8 cellular contexts compared by ENCODE assay signal in genomic region chr2:72147303-72147970, GRCh38. TPM values are rescaled to one million over a fixed set of nuclear protein-coding genes. Genes with fewer than 3 reads are reported as not detected.
DNase-seq lines count a peak whose midpoint lies in the region; ATAC-seq and TF ChIP-seq lines count a peak whose summit lies in the region.

TSS of gene CYP26B1 (minus strand) at chr2:72147862. CDS start at chr2:72147834, 28 bp downstream.

- TF ChIP-seq POLR2A in body of pancreas (IDR thresholded peaks at IDR 0.05), result no peak

- no peak within 1 kb of the TSS for H3K9ac ChIP-seq in HUES64 (ENCODE audit: low read depth, low read length)

- H3K27ac ChIP-seq in A673 (ENCODE audit: low read depth, low read length, poor library complexity, severe bottlenecking) (no peak within 1 kb of the TSS), HUES64 (ENCODE audit: low read depth, low read length) (no peak within 1 kb of the TSS), body of pancreas (no peak within 1 kb of the TSS)

- H3K9me3 ChIP-seq in A673 (ENCODE audit: low read depth, low read length, poor library complexity, severe bottlenecking) (no peaks in the 10 kb centered on the region), HUES64 (ENCODE audit: insufficient read depth, low read depth, low read length) (no peaks in the 10 kb centered on the region), body of pancreas (peaks cover 0 to 8% (median 0%) of the 10 kb centered on the region in 3 donors)

- H3K9me3 Mint-ChIP-seq in stimulated activated naive CD8-positive, alpha-beta T cell treated with anti-CD3 and anti-CD28 coated beads, Interleukin-15, amount 100 ng/mL, for 72 hours, result no peaks in the 10 kb centered on the region

- peak within 1 kb of the TSS; percentile 82 to 92 for H3K4me3 Mint-ChIP-seq in stimulated activated naive CD8-positive, alpha-beta T cell treated with anti-CD3 and anti-CD28 coated beads, Interleukin-15, amount 100 ng/mL, for 72 hours

- POLR2A ChIA-PET in A673 (lab: Charles Lee; ENCODE audit: low non-redundant PET), result no interaction called here

- H3K36me3 ChIP-seq in A673 (ENCODE audit: insufficient read depth, low read length, poor library complexity, severe bottlenecking) (no peaks in the 10 kb centered on the region), HUES64 (ENCODE audit: insufficient read depth, low read length) (no peaks in the 10 kb centered on the region), body of pancreas (replicated peaks in 1 of 2; ENCODE audit: insufficient read depth in 1 of 2, low read depth in 2 of 2) (no peaks in the 10 kb centered on the region)

- H3K4me1 ChIP-seq in A673 (ENCODE audit: insufficient read depth, low read length, poor library complexity, severe bottlenecking), result peaks cover 30% of the 10 kb centered on the region
- peaks cover 15% of the 10 kb centered on the region for H3K4me1 ChIP-seq in HUES64 (ENCODE audit: insufficient read depth, low read length)
- H3K4me1 ChIP-seq in body of pancreas, result peaks cover 61% of the 10 kb centered on the region

- TF ChIP-seq CTCF in A673 (conservative IDR thresholded peaks at IDR 0.05; ENCODE audit: low read depth, low read length), result no peak
- no peak for TF ChIP-seq CTCF in body of pancreas (IDR thresholded peaks at IDR 0.05)

- H3K27me3 Mint-ChIP-seq in stimulated activated naive CD8-positive, alpha-beta T cell treated with anti-CD3 and anti-CD28 coated beads, Interleukin-15, amount 100 ng/mL, for 72 hours, result peaks cover 100% of the 10 kb centered on the region

- H3K27me3 ChIP-seq in A673 (replicated peaks; ENCODE audit: insufficient read depth, low read depth, low read length, poor library complexity), result peaks cover 39% of the 10 kb centered on the region
- peaks cover 93% of the 10 kb centered on the region for H3K27me3 ChIP-seq in HUES64 (ENCODE audit: insufficient read depth, low read length)
- peaks cover 0 to 51% of the 10 kb centered on the region in 2 donors for H3K27me3 ChIP-seq in body of pancreas

- H3K4me1 Mint-ChIP-seq in stimulated activated naive CD8-positive, alpha-beta T cell treated with anti-CD3 and anti-CD28 coated beads, Interleukin-15, amount 100 ng/mL, for 72 hours, result peaks cover 64% of the 10 kb centered on the region

- no TSS peak for BruUV-seq in A673 (replicated peaks; lab: Mats Ljungman, UMichigan)

- intact Hi-C loops in A673 (cut with micrococcal nuclease; ENCODE audit: unreplicated experiment) (loop anchor here (5.0 to 10.0 kb wide), 3 partner anchors 345 to 533 kb away; no protein-coding TSS in a partner anchor), body of pancreas (cut with DNase I) (no loop called here), left colon (cut with DNase I, micrococcal nuclease) (loop anchor here in 1 of 2 donors (10.0 kb wide), 1 partner anchor 593 kb away; no protein-coding TSS in a partner anchor)

- peak within 1 kb of the TSS; percentile 60 for H3K4me3 ChIP-seq in A673 (ENCODE audit: low read depth, low read length, poor library complexity, severe bottlenecking)
- H3K4me3 ChIP-seq in HUES64 (ENCODE audit: low read length), result peak within 1 kb of the TSS; percentile 67
- H3K4me3 ChIP-seq in body of pancreas, result no peak within 1 kb of the TSS

- no peak within 1 kb of the TSS for H3K27ac Mint-ChIP-seq in stimulated activated naive CD8-positive, alpha-beta T cell treated with anti-CD3 and anti-CD28 coated beads, Interleukin-15, amount 100 ng/mL, for 72 hours

- WGBS in HUES64, result under 1% methylated on average over 69 of the region's 69 CpGs
- WGBS in body of pancreas, 2 donors, result 2 to 3% methylated on average over 18 to 37 of the region's 69 CpGs

- ATAC-seq in body of pancreas, result no peak
- ATAC-seq in left colon, result no peak
- ATAC-seq in stimulated activated naive CD8-positive, alpha-beta T cell treated with anti-CD3 and anti-CD28 coated beads, Interleukin-15, amount 100 ng/mL, for 72 hours, result no peak

- DNase-seq in A673 (ENCODE audit: low spot score) (peak; percentile 43), body of pancreas (peak; percentile 2 to 29 (median 16)), left colon (peak; percentile 22 to 23), putamen (ENCODE audit: low spot score) (no peak), GOT3 (lab: John Stamatoyannopoulos, UW) (no peak)
- no peak for DNase-seq in stimulated activated naive CD8-positive, alpha-beta T cell treated with anti-CD3 and anti-CD28 coated beads, Interleukin-15, amount 100 ng/mL, for 72 hours
- no peak for DNase-seq in stimulated activated naive CD4-positive, alpha-beta T cell treated with Interleukin-2 at 50 U/mL for 16 hours (lab: John Stamatoyannopoulos, UW)

- CTCF ChIA-PET in A673 (lab: Charles Lee), result interaction anchor here (0.7 to 2.3 kb wide), 2 partner anchors 191 to 223 kb away, joined by 4 to 5 read pairs; no protein-coding TSS in a partner anchor

RNA-seq across cellular contexts. Expression of gene CYP26B1, which starts in this region (rescaled TPM):
- total RNA-seq in A673 (2021) (2.1 and 2.7 TPM in 2 replicates), body of pancreas (1 to 10 TPM in 1 of 2 donors, under 1 TPM in 1; 0.52 to 4.9 TPM), left colon (1 to 10 TPM; 1.6 to 2.1 TPM)
- 1.9 TPM for polyA plus RNA-seq in HUES64 (2013, experiment 1 of 2)
- 3.2 TPM for polyA plus RNA-seq in HUES64 (2013, experiment 2 of 2)

Comparison
In these comparisons a context has a peak if more than half of its experiments do, and no peak if none do; other contexts are left out.
1. DNase-seq: peak in A673 (single experiment), body of pancreas (4 of 4) and left colon (2 of 2); none in stimulated activated naive CD8-positive, alpha-beta T cell treated with anti-CD3 and anti-CD28 coated beads, Interleukin-15, amount 100 ng/mL, for 72 hours (0 of 2), putamen (single experiment), GOT3 (single experiment) and stimulated activated naive CD4-positive, alpha-beta T cell treated with Interleukin-2 at 50 U/mL for 16 hours (single experiment).
2. H3K4me3 ChIP-seq: peak in A673 (single experiment) and HUES64 (single experiment); none in body of pancreas (0 of 2).